Comparison of ENCODE assay signal across 1 cellular context in genomic region chr15:90884719-90885431, GRCh38.
TF ChIP-seq lines count a peak whose summit lies in the region.

No MANE protein-coding gene starts in this region.

TF ChIP-seq in GM12878, 131 proteins besides CTCF, POLR2A, EP300 and RAD21:
- TF ChIP-seq BHLHE40 (IDR thresholded peaks at IDR 0.05; ENCODE audit: borderline replicate concordance in 1 of 2, low read depth in 2 of 2, low read length in 1 of 2): no peak
- TF ChIP-seq, protein P1, sequence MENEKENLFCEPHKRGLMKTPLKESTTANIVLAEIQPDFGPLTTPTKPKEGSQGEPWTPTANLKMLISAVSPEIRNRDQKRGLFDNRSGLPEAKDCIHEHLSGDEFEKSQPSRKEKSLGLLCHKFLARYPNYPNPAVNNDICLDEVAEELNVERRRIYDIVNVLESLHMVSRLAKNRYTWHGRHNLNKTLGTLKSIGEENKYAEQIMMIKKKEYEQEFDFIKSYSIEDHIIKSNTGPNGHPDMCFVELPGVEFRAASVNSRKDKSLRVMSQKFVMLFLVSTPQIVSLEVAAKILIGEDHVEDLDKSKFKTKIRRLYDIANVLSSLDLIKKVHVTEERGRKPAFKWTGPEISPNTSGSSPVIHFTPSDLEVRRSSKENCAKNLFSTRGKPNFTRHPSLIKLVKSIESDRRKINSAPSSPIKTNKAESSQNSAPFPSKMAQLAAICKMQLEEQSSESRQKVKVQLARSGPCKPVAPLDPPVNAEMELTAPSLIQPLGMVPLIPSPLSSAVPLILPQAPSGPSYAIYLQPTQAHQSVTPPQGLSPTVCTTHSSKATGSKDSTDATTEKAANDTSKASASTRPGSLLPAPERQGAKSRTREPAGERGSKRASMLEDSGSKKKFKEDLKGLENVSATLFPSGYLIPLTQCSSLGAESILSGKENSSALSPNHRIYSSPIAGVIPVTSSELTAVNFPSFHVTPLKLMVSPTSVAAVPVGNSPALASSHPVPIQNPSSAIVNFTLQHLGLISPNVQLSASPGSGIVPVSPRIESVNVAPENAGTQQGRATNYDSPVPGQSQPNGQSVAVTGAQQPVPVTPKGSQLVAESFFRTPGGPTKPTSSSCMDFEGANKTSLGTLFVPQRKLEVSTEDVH (IDR thresholded peaks at IDR 0.05; ENCODE audit: low read depth, partially characterized antibody): no peak
- no peak for TF ChIP-seq RBBP5 (conservative IDR thresholded peaks at IDR 0.05)
- TF ChIP-seq STAT3 (IDR thresholded peaks at IDR 0.05; ENCODE audit: low read depth, low read length): no peak
- no peak for TF ChIP-seq ZBTB40 (IDR thresholded peaks at IDR 0.05; ENCODE audit: borderline replicate concordance)
- TF ChIP-seq BCL11A (IDR thresholded peaks at IDR 0.05; ENCODE audit: low read depth, low read length): no peak
- TF ChIP-seq JUNB (IDR thresholded peaks at IDR 0.05): no peak
